Comparison of ENCODE assay signal across 1 cellular context in genomic region chr5:160363661-160364060, GRCh38.
A peak's percentile ranks its signal among the peaks of the same experiment; 100 is the strongest.
TF ChIP-seq lines count a peak whose summit lies in the region.

No MANE protein-coding gene starts in this region.

TF ChIP-seq in K562, 482 proteins besides CTCF, POLR2A, EP300 and RAD21 (continues in another document):
- TF ChIP-seq, protein P1, sequence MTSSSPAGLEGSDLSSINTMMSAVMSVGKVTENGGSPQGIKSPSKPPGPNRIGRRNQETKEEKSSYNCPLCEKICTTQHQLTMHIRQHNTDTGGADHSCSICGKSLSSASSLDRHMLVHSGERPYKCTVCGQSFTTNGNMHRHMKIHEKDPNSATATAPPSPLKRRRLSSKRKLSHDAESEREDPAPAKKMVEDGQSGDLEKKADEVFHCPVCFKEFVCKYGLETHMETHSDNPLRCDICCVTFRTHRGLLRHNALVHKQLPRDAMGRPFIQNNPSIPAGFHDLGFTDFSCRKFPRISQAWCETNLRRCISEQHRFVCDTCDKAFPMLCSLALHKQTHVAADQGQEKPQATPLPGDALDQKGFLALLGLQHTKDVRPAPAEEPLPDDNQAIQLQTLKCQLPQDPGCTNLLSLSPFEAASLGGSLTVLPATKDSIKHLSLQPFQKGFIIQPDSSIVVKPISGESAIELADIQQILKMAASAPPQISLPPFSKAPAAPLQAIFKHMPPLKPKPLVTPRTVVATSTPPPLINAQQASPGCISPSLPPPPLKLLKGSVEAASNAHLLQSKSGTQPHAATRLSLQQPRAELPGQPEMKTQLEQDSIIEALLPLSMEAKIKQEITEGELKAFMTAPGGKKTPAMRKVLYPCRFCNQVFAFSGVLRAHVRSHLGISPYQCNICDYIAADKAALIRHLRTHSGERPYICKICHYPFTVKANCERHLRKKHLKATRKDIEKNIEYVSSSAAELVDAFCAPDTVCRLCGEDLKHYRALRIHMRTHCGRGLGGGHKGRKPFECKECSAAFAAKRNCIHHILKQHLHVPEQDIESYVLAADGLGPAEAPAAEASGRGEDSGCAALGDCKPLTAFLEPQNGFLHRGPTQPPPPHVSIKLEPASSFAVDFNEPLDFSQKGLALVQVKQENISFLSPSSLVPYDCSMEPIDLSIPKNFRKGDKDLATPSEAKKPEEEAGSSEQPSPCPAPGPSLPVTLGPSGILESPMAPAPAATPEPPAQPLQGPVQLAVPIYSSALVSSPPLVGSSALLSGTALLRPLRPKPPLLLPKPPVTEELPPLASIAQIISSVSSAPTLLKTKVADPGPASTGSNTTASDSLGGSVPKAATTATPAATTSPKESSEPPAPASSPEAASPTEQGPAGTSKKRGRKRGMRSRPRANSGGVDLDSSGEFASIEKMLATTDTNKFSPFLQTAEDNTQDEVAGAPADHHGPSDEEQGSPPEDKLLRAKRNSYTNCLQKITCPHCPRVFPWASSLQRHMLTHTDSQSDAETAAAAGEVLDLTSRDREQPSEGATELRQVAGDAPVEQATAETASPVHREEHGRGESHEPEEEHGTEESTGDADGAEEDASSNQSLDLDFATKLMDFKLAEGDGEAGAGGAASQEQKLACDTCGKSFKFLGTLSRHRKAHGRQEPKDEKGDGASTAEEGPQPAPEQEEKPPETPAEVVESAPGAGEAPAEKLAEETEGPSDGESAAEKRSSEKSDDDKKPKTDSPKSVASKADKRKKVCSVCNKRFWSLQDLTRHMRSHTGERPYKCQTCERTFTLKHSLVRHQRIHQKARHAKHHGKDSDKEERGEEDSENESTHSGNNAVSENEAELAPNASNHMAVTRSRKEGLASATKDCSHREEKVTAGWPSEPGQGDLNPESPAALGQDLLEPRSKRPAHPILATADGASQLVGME (CRISPR knock-in tag; IDR thresholded peaks at IDR 0.05), result no peak
- TF ChIP-seq MNT (conservative IDR thresholded peaks at IDR 0.05) (peak in 1 of 2 experiments; percentile 52; a peak in 1 of 4 replicates), NBN (IDR thresholded peaks at IDR 0.05; ENCODE audit: low read depth) (no peak), MAZ (CRISPR knock-in tag; conservative IDR thresholded peaks at IDR 0.05 in 1 of 2, IDR thresholded peaks at IDR 0.05 in 1 of 2) (peak in 1 of 2 experiments; percentile 41; a peak in 1 of 4 replicates), BHLHE40 (IDR thresholded peaks at IDR 0.05; ENCODE audit: low read length) (peak; percentile 91), ZNF583 (CRISPR knock-in tag; IDR thresholded peaks at IDR 0.05) (0 out of 2 replicates have a peak, but pooled peaks have one; percentile 37), CXXC5 (CRISPR knock-in tag; IDR thresholded peaks at IDR 0.05) (peak; percentile 40; the same call in 1 of the 2 replicates), ZNF212 (CRISPR knock-in tag; IDR thresholded peaks at IDR 0.05) (no peak), TEAD1 (CRISPR knock-in tag; IDR thresholded peaks at IDR 0.05) (no peak), E2F3 (CRISPR knock-in tag; IDR thresholded peaks at IDR 0.05) (0 out of 2 replicates have a peak, but pooled peaks have one; percentile 32), COPS2 (conservative IDR thresholded peaks at IDR 0.05) (no peak), JUND (IDR thresholded peaks at IDR 0.05; ENCODE audit: borderline replicate concordance, low read depth, low read length) (0 out of 2 replicates have a peak, but pooled peaks have one; percentile 16), JUND (tag; IDR thresholded peaks at IDR 0.05; ENCODE audit: borderline replicate concordance, low read depth, low read length) (no peak), ZNF511 (CRISPR knock-in tag; IDR thresholded peaks at IDR 0.05) (0 out of 2 replicates have a peak, but pooled peaks have one; percentile 48), CBX3 (IDR thresholded peaks at IDR 0.05; ENCODE audit: borderline replicate concordance in 1 of 2, low read length in 2 of 2) (peak in 1 of 2 experiments; percentile 31; a peak in 1 of 3 replicates), NFRKB (IDR thresholded peaks at IDR 0.05; ENCODE audit: low read depth) (no peak), CAMTA2 (CRISPR knock-in tag; conservative IDR thresholded peaks at IDR 0.05) (no peak), SREBF1 (IDR thresholded peaks at IDR 0.05; ENCODE audit: borderline replicate concordance, low read depth, low read length) (no peak), VEZF1 (CRISPR knock-in tag; IDR thresholded peaks at IDR 0.05) (peak; percentile 28; the same call in 1 of the 2 replicates), ZNF431 (CRISPR knock-in tag; IDR thresholded peaks at IDR 0.05) (no peak), L3MBTL2 (IDR thresholded peaks at IDR 0.05) (peak; percentile 95), MYC (IDR thresholded peaks at IDR 0.05; ENCODE audit: low read depth, low read length) (peak; percentile 84), MYC (CRISPR knock-in tag; IDR thresholded peaks at IDR 0.05; ENCODE audit: borderline replicate concordance, low read depth) (no peak), CREM (IDR thresholded peaks at IDR 0.05; ENCODE audit: low read depth) (0 out of 2 replicates have a peak, but pooled peaks have one; percentile 33), MAX (CRISPR knock-in tag; IDR thresholded peaks at IDR 0.05) (peak; percentile 92), CEBPG (CRISPR knock-in tag; IDR thresholded peaks at IDR 0.05) (no peak), CEBPG (tag; conservative IDR thresholded peaks at IDR 0.05 in 1 of 2, IDR thresholded peaks at IDR 0.05 in 1 of 2) (0 out of 4 replicates have a peak, but pooled peaks of 1 of the 2 experiments have one; percentile 14), SNIP1 (IDR thresholded peaks at IDR 0.05; ENCODE audit: low read depth) (no peak), SMARCE1 (IDR thresholded peaks at IDR 0.05) (no peak), ATF3 (IDR thresholded peaks at IDR 0.05) (peak; percentile 47; the same call in 1 of the 2 replicates), ATF3 (CRISPR knock-in tag; conservative IDR thresholded peaks at IDR 0.05) (no peak), PHF8 (IDR thresholded peaks at IDR 0.05; ENCODE audit: borderline replicate concordance, low read length) (no peak), EGR1 (conservative IDR thresholded peaks at IDR 0.05) (peak; percentile 30; the same call in 1 of the 2 replicates), ZBTB17 (CRISPR knock-in tag; IDR thresholded peaks at IDR 0.05) (0 out of 2 replicates have a peak, but pooled peaks have one; percentile 29), ZNF740 (CRISPR knock-in tag; IDR thresholded peaks at IDR 0.05) (0 out of 2 replicates have a peak, but pooled peaks have one; percentile 36), ZNF740 (tag; IDR thresholded peaks at IDR 0.05) (no peak), ZKSCAN3 (CRISPR knock-in tag; IDR thresholded peaks at IDR 0.05) (no peak), RBBP5 (IDR thresholded peaks at IDR 0.05; ENCODE audit: borderline replicate concordance, insufficient read depth, low read length, poor library complexity, severe bottlenecking) (no peak), TFAP4 (CRISPR knock-in tag; IDR thresholded peaks at IDR 0.05; ENCODE audit: borderline replicate concordance) (peak; percentile 58; the same call in 1 of the 2 replicates), SMC3 (conservative IDR thresholded peaks at IDR 0.05; ENCODE audit: insufficient read depth, low read depth, low read length) (no peak), RAD51 (IDR thresholded peaks at IDR 0.05; ENCODE audit: borderline replicate concordance, low read depth) (peak; percentile 22; the same call in 1 of the 2 replicates)
- TF ChIP-seq, protein P2, sequence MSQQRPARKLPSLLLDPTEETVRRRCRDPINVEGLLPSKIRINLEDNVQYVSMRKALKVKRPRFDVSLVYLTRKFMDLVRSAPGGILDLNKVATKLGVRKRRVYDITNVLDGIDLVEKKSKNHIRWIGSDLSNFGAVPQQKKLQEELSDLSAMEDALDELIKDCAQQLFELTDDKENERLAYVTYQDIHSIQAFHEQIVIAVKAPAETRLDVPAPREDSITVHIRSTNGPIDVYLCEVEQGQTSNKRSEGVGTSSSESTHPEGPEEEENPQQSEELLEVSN (IDR thresholded peaks at IDR 0.05; ENCODE audit: borderline replicate concordance in 1 of 2, extremely low read depth in 1 of 2, insufficient read depth in 1 of 2, insufficient read length in 1 of 2, low read depth in 1 of 2, low read length in 1 of 2, poor library complexity in 1 of 2, severe bottlenecking in 1 of 2), result peak; percentile 49 to 81
- TF ChIP-seq, protein P3, sequence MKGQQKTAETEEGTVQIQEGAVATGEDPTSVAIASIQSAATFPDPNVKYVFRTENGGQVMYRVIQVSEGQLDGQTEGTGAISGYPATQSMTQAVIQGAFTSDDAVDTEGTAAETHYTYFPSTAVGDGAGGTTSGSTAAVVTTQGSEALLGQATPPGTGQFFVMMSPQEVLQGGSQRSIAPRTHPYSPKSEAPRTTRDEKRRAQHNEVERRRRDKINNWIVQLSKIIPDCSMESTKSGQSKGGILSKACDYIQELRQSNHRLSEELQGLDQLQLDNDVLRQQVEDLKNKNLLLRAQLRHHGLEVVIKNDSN (CRISPR knock-in tag; IDR thresholded peaks at IDR 0.05), result peak; percentile 69
- TF ChIP-seq, protein P4, sequence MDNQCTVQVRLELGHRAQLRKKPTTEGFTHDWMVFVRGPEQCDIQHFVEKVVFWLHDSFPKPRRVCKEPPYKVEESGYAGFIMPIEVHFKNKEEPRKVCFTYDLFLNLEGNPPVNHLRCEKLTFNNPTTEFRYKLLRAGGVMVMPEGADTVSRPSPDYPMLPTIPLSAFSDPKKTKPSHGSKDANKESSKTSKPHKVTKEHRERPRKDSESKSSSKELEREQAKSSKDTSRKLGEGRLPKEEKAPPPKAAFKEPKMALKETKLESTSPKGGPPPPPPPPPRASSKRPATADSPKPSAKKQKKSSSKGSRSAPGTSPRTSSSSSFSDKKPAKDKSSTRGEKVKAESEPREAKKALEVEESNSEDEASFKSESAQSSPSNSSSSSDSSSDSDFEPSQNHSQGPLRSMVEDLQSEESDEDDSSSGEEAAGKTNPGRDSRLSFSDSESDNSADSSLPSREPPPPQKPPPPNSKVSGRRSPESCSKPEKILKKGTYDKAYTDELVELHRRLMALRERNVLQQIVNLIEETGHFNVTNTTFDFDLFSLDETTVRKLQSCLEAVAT (IDR thresholded peaks at IDR 0.05), result 0 out of 4 replicates have a peak, but pooled peaks of 1 of the 2 experiments have one; percentile 26
- TF ChIP-seq, protein P5, sequence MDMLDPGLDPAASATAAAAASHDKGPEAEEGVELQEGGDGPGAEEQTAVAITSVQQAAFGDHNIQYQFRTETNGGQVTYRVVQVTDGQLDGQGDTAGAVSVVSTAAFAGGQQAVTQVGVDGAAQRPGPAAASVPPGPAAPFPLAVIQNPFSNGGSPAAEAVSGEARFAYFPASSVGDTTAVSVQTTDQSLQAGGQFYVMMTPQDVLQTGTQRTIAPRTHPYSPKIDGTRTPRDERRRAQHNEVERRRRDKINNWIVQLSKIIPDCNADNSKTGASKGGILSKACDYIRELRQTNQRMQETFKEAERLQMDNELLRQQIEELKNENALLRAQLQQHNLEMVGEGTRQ (CRISPR knock-in tag; IDR thresholded peaks at IDR 0.05), result peak; percentile 53; the same call in 1 of the 2 replicates
